In genomic region chr18:8601277-8602032, GRCh38 we compare ENCODE assay signal across 10 cellular contexts. TPM values are rescaled to one million over a fixed set of nuclear protein-coding genes. Genes with fewer than 3 reads are reported as not detected.
DNase-seq lines count a peak whose midpoint lies in the region; ATAC-seq and TF ChIP-seq lines count a peak whose summit lies in the region.
"Had no signal": no experiment of that assay in that cellular context is flagged by ENCODE, and none has a peak within 500 bp of the region (broad histone marks: within the 10 kb centered on the region; RNA-seq: fewer than 3 reads in every experiment).

No MANE protein-coding gene starts in this region.

- intact Hi-C loops in activated CD4-positive, alpha-beta T cell treated with anti-CD3 and anti-CD28 coated beads, Interleukin-2, amount 10 ng/mL, durations not matched to agents 24 days and 14 days (cut with micrococcal nuclease), result no loop called here

- TF ChIP-seq CTCF in GM12875 (IDR thresholded peaks at IDR 0.05; ENCODE audit: borderline replicate concordance, insufficient read depth, low read depth, low read length) (no peak), epithelial cell of proximal tubule (conservative IDR thresholded peaks at IDR 0.05; ENCODE audit: low read depth, low read length) (no peak)

- H3K9me3 Mint-ChIP-seq in activated CD4-positive, alpha-beta T cell treated with anti-CD3 and anti-CD28 coated beads, Interleukin-2, amount 10 ng/mL, durations not matched to agents 24 days and 14 days, result no peaks in the 10 kb centered on the region

- no peaks in the 10 kb centered on the region for H3K36me3 Mint-ChIP-seq in activated CD4-positive, alpha-beta T cell treated with anti-CD3 and anti-CD28 coated beads, Interleukin-2, amount 10 ng/mL, durations not matched to agents 24 days and 14 days (ENCODE audit: low read depth)

- H3K4me1 Mint-ChIP-seq in activated CD4-positive, alpha-beta T cell treated with anti-CD3 and anti-CD28 coated beads, Interleukin-2, amount 10 ng/mL, durations not matched to agents 24 days and 14 days, result peaks cover 14% of the 10 kb centered on the region

- DNase-seq in epithelial cell of proximal tubule (ENCODE audit: low read depth) (peak; percentile 93), iPS-NIHi11 (ENCODE audit: low spot score) (no peak), NCI-H1417 treated with DMSO at 0.1 percent for 48 hours (lab: John Stamatoyannopoulos, UW) (no peak), NCI-H2171 (lab: John Stamatoyannopoulos, UW) (no peak)
- DNase-seq in activated CD4-positive, alpha-beta T cell treated with anti-CD3 and anti-CD28 coated beads, Interleukin-2, amount 10 ng/mL, durations not matched to agents 24 days and 14 days, result no peak
- DNase-seq: NCI-H748 treated with DMSO at 0.1 percent for 48 hours had no signal

- H3K27ac Mint-ChIP-seq in activated CD4-positive, alpha-beta T cell treated with anti-CD3 and anti-CD28 coated beads, Interleukin-2, amount 10 ng/mL, durations not matched to agents 24 days and 14 days, result no peak overlapping the region

- peaks cover 19% of the 10 kb centered on the region for H3K27me3 Mint-ChIP-seq in activated CD4-positive, alpha-beta T cell treated with anti-CD3 and anti-CD28 coated beads, Interleukin-2, amount 10 ng/mL, durations not matched to agents 24 days and 14 days

- no peak overlapping the region for H3K4me3 Mint-ChIP-seq in activated CD4-positive, alpha-beta T cell treated with anti-CD3 and anti-CD28 coated beads, Interleukin-2, amount 10 ng/mL, durations not matched to agents 24 days and 14 days

- ATAC-seq in GM21576 (IDR thresholded peaks at IDR 0.05; ENCODE audit: unreplicated experiment) (peak; percentile 57), HG03558 (IDR thresholded peaks at IDR 0.05; ENCODE audit: extremely low read depth, unreplicated experiment) (peak; percentile 39)

- H3K4me3 ChIP-seq in GM12875 (ENCODE audit: low read depth, low read length) (peak overlapping the region; percentile 28), epithelial cell of proximal tubule (ENCODE audit: low read depth, low read length) (no peak overlapping the region)
- H3K4me3 ChIP-seq: adrenal gland had no signal

RNA-seq across cellular contexts. Expression of gene RAB12, which starts 7.8 kb away (rescaled TPM):
- total RNA-seq in epithelial cell of proximal tubule, result 42.1 and 44.3 TPM in 2 replicates
- 19.2 and 20.2 TPM in 2 replicates for total RNA-seq in activated CD4-positive, alpha-beta T cell treated with anti-CD3 and anti-CD28 coated beads, Interleukin-2, amount 10 ng/mL, durations not matched to agents 24 days and 14 days
